Comparison of ENCODE assay signal across 24 cellular contexts in the genomic region with DNA sequence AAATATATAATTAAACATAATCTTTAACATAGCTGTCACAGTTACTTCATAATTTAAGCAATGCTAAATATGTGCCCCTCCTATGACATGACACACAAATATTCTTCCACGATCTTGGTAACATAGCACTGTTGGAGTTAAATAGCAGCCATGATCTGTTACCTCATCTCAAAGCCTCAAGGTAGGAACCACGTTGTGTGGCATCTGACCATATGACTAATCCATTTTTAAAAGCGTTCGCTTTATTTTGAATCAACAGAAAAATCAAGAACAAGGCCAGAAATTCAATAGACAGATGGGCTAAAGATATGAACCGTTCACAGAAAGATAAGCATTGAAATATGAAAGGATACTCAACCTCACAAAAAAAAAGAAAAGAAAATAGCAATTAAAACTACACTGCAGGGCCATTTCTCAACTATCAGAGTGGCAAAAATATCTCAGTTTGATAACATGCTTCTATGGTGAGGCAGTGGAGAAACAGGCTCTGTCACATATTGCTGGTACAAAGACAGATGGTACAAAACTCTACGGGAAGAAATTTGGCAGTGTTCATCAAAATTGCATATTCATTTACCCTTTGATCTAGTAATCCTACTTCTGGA.
DNase-seq lines count a peak whose midpoint lies in the region; ATAC-seq, FAIRE-seq and TF ChIP-seq lines count a peak whose summit lies in the region.
"Had no signal": no experiment of that assay in that cellular context is flagged by ENCODE, and none has a peak within 500 bp of the region (broad histone marks: within the 10 kb centered on the region; RNA-seq: fewer than 3 reads in every experiment).

No MANE protein-coding gene starts in this region.

- H3K9me3 Mint-ChIP-seq in MCF 10A (ENCODE audit: unreplicated experiment), result peaks cover 9% of the 10 kb centered on the region
- no peaks in the 10 kb centered on the region for H3K9me3 Mint-ChIP-seq in astrocyte (ENCODE audit: unreplicated experiment)
- H3K9me3 Mint-ChIP-seq in glutamatergic neuron (ENCODE audit: unreplicated experiment), result peaks cover 2% of the 10 kb centered on the region
- H3K9me3 Mint-ChIP-seq: CD4-positive, alpha-beta T cell; IgD-negative memory B cell had no signal

- no peak for TF ChIP-seq CTCF in mammary epithelial cell (conservative IDR thresholded peaks at IDR 0.05 in 1 of 2, IDR thresholded peaks at IDR 0.05 in 1 of 2; ENCODE audit: extremely low read depth in 1 of 2, insufficient read depth in 1 of 2, low read depth in 1 of 2, low read length in 2 of 2)
- no peak for TF ChIP-seq CTCF in MCF 10A (IDR thresholded peaks at IDR 0.05; ENCODE audit: unreplicated experiment)
- TF ChIP-seq CTCF in astrocyte (IDR thresholded peaks at IDR 0.05; ENCODE audit: insufficient read depth, low read depth, low read length), result no peak
- no peak for TF ChIP-seq CTCF in glutamatergic neuron (IDR thresholded peaks at IDR 0.05; ENCODE audit: partially characterized antibody, unreplicated experiment)
- no peak for TF ChIP-seq CTCF in mucosa of descending colon (IDR thresholded peaks at IDR 0.05)

- no peak for FAIRE-seq in astrocyte (lab: Jason Lieb, UNC)
- FAIRE-seq: H1 had no signal

- H3K4me3 ChIP-seq in mammary epithelial cell (replicated peaks in 1 of 3; ENCODE audit: insufficient read depth in 1 of 3, low read depth in 2 of 3, low read length in 3 of 3) (no peak overlapping the region), astrocyte (ENCODE audit: insufficient read depth, low read depth, low read length) (no peak overlapping the region), mucosa of descending colon (no peak overlapping the region)
- H3K4me3 ChIP-seq: BLaER1, SJCRH30 had no signal

- dilution Hi-C loops in mammary epithelial cell (cut with HindIII; ENCODE audit: low sequenced_read_pairs), result no loop called here

- H3K4me1 ChIP-seq in mammary epithelial cell (ENCODE audit: insufficient read depth, low read length) (peaks cover 3% of the 10 kb centered on the region), astrocyte (ENCODE audit: insufficient read depth, low read length) (no peaks in the 10 kb centered on the region), mucosa of descending colon (ENCODE audit: low read depth) (no peaks in the 10 kb centered on the region)
- H3K4me1 ChIP-seq: BLaER1, SJCRH30 had no signal

- H3K27me3 Mint-ChIP-seq in MCF 10A (ENCODE audit: insufficient read depth, unreplicated experiment) (no peaks in the 10 kb centered on the region), astrocyte (ENCODE audit: low read depth, unreplicated experiment) (no peaks in the 10 kb centered on the region), glutamatergic neuron (ENCODE audit: unreplicated experiment) (no peaks in the 10 kb centered on the region)
- H3K27me3 Mint-ChIP-seq: IgD-negative memory B cell had no signal

- H3K36me3 Mint-ChIP-seq in MCF 10A (ENCODE audit: insufficient read depth, unreplicated experiment), result no peaks in the 10 kb centered on the region
- H3K36me3 Mint-ChIP-seq in astrocyte (ENCODE audit: low read depth, unreplicated experiment), result no peaks in the 10 kb centered on the region
- H3K36me3 Mint-ChIP-seq in glutamatergic neuron (ENCODE audit: unreplicated experiment), result no peaks in the 10 kb centered on the region
- H3K36me3 Mint-ChIP-seq: IgD-negative memory B cell had no signal

- H3K27ac Mint-ChIP-seq in MCF 10A (ENCODE audit: low read depth, unreplicated experiment) (no peak overlapping the region), astrocyte (ENCODE audit: unreplicated experiment) (no peak overlapping the region), glutamatergic neuron (ENCODE audit: unreplicated experiment) (peak overlapping the region; percentile 80)
- H3K27ac Mint-ChIP-seq: CD4-positive, alpha-beta T cell; IgD-negative memory B cell had no signal

- DNase-seq in mammary epithelial cell (peak; percentile 31), MCF 10A (ENCODE audit: unreplicated experiment) (no peak), astrocyte (ENCODE audit: low read depth) (peak; percentile 2), glutamatergic neuron (no peak), SHP77 treated with DMSO at 0.1 percent for 48 hours (lab: John Stamatoyannopoulos, UW) (no peak), HuH-7.5 (ENCODE audit: low spot score) (no peak), mucosa of descending colon (no peak)
- no peak for DNase-seq in stimulated activated CD4-positive, alpha-beta T cell treated with anti-CD3 and anti-CD28 coated beads, Interleukin-2, amount 100 ng/mL, for 48 hours
- DNase-seq: CD4-positive, alpha-beta T cell; NCI-H1048; NCI-H1417; NCI-H187; NCI-H2081 treated with DMSO at 0.1 percent for 48 hours; NCI-H526; NCI-H82; NK-92 treated with Interleukin-12 subunit alpha and Interleukin-12 subunit beta, amount 100 ng/mL, for 24 hours; PC-3; SJCRH30 had no signal

- H3K27ac ChIP-seq in mammary epithelial cell (ENCODE audit: insufficient read depth, low read depth, low read length) (no peak overlapping the region), astrocyte (ENCODE audit: low read depth, low read length) (no peak overlapping the region)
- H3K27ac ChIP-seq: BLaER1, KMS-11, SJCRH30 had no signal

- H4K20me1 ChIP-seq in mammary epithelial cell (ENCODE audit: insufficient read depth, low read length), result no peaks in the 10 kb centered on the region
- no peaks in the 10 kb centered on the region for H4K20me1 ChIP-seq in astrocyte (ENCODE audit: insufficient read depth, low read length)
- H4K20me1 ChIP-seq: BLaER1 had no signal

- H3K4me2 ChIP-seq in mammary epithelial cell (ENCODE audit: insufficient read depth, low read depth, low read length), result no peak overlapping the region
- H3K4me2 ChIP-seq in astrocyte (ENCODE audit: low read length), result no peak overlapping the region
- H3K4me2 ChIP-seq: BLaER1, KMS-11 had no signal

- H3K9ac ChIP-seq in mammary epithelial cell (ENCODE audit: insufficient read depth, low read length) (no peak overlapping the region), astrocyte (ENCODE audit: low read length) (no peak overlapping the region)
- H3K9ac ChIP-seq: BLaER1, KMS-11 had no signal

- peak overlapping the region; percentile 44 for H2AFZ ChIP-seq in mammary epithelial cell (ENCODE audit: low read depth, low read length)
- no peak overlapping the region for H2AFZ ChIP-seq in astrocyte (ENCODE audit: low read depth, low read length)

- ATAC-seq in mucosa of descending colon, result no peak
- ATAC-seq: HCT116, PC-3, SK-N-SH treated with all-trans-retinoic acid at 6 μM for 48 hours had no signal

- WGBS in mammary epithelial cell (ENCODE audit: low coverage, missing lambda C conversion rate), result 16% methylated on average over 6 of the region's 6 CpGs

- no peaks in the 10 kb centered on the region for H3K36me3 ChIP-seq in mammary epithelial cell (ENCODE audit: insufficient read depth, low read length)
- H3K36me3 ChIP-seq in astrocyte (ENCODE audit: insufficient read depth, low read length), result no peaks in the 10 kb centered on the region
- H3K36me3 ChIP-seq in mucosa of descending colon (ENCODE audit: low read depth), result no peaks in the 10 kb centered on the region
- H3K36me3 ChIP-seq: BLaER1, SJCRH30 had no signal

- CTCF ChIA-PET in mammary epithelial cell (lab: Charles Lee; ENCODE audit: low non-redundant PET), result no interaction called here
- CTCF ChIA-PET in MCF 10A (lab: Yijun Ruan, JAX), result no interaction called here

- in situ Hi-C loops in mammary epithelial cell (cut with MboI; ENCODE audit: low sequenced_read_pairs in 2 of 2), result no loop called here

- BruUV-seq in mammary epithelial cell (replicated peaks; lab: Mats Ljungman, UMichigan) (no TSS peak), MCF 10A (replicated peaks; lab: Mats Ljungman, UMichigan) (no TSS peak)

- H3K4me3 Mint-ChIP-seq in MCF 10A (ENCODE audit: unreplicated experiment) (no peak overlapping the region), astrocyte (ENCODE audit: unreplicated experiment) (no peak overlapping the region), glutamatergic neuron (ENCODE audit: unreplicated experiment) (no peak overlapping the region)
- H3K4me3 Mint-ChIP-seq: CD4-positive, alpha-beta T cell; IgD-negative memory B cell had no signal

- intact Hi-C loops in mammary epithelial cell (cut with micrococcal nuclease), result no loop called here
- intact Hi-C loops in MCF 10A (cut with micrococcal nuclease), result no loop called here
- intact Hi-C loops in mucosa of descending colon (cut with DNase I, micrococcal nuclease), result no loop called here

- H3K79me2 ChIP-seq in mammary epithelial cell (ENCODE audit: insufficient read depth, low read length) (no peaks in the 10 kb centered on the region), astrocyte (ENCODE audit: insufficient read depth, low read length) (no peaks in the 10 kb centered on the region)

- H3K9me3 ChIP-seq in mammary epithelial cell (replicated peaks; ENCODE audit: insufficient read depth, low read length) (no peaks in the 10 kb centered on the region), astrocyte (ENCODE audit: insufficient read depth, low read depth, low read length) (no peaks in the 10 kb centered on the region), mucosa of descending colon (no peaks in the 10 kb centered on the region)
- H3K9me3 ChIP-seq: BLaER1, SJCRH30 had no signal

- H3K27me3 ChIP-seq in mammary epithelial cell (ENCODE audit: insufficient read depth, low read length), result no peaks in the 10 kb centered on the region
- no peaks in the 10 kb centered on the region for H3K27me3 ChIP-seq in astrocyte (ENCODE audit: insufficient read depth, low read length)
- H3K27me3 ChIP-seq: BLaER1, SJCRH30 had no signal

- H3K4me1 Mint-ChIP-seq in MCF 10A (ENCODE audit: insufficient read depth, unreplicated experiment), result no peaks in the 10 kb centered on the region
- no peaks in the 10 kb centered on the region for H3K4me1 Mint-ChIP-seq in astrocyte (ENCODE audit: low read depth, unreplicated experiment)
- peaks cover 22% of the 10 kb centered on the region for H3K4me1 Mint-ChIP-seq in glutamatergic neuron (ENCODE audit: low read depth, unreplicated experiment)
- H3K4me1 Mint-ChIP-seq: IgD-negative memory B cell had no signal

- POLR2A ChIA-PET in MCF 10A (lab: Yijun Ruan, JAX), result interaction anchor here (0.7 kb wide), 1 partner anchor 160 kb away, joined by 3 read pairs; no protein-coding TSS in a partner anchor

Comparison
In these comparisons a context has a peak if more than half of its experiments do, and no peak if none do; other contexts are left out.
1. DNase-seq: peak in mammary epithelial cell (single experiment) and astrocyte (single experiment); none in MCF 10A (single experiment), glutamatergic neuron (single experiment), SHP77 treated with DMSO at 0.1 percent for 48 hours (single experiment), HuH-7.5 (single experiment), mucosa of descending colon (0 of 3) and stimulated activated CD4-positive, alpha-beta T cell treated with anti-CD3 and anti-CD28 coated beads, Interleukin-2, amount 100 ng/mL, for 48 hours (0 of 2).